Comparison of ENCODE assay signal across 8 cellular contexts in the genomic region with DNA sequence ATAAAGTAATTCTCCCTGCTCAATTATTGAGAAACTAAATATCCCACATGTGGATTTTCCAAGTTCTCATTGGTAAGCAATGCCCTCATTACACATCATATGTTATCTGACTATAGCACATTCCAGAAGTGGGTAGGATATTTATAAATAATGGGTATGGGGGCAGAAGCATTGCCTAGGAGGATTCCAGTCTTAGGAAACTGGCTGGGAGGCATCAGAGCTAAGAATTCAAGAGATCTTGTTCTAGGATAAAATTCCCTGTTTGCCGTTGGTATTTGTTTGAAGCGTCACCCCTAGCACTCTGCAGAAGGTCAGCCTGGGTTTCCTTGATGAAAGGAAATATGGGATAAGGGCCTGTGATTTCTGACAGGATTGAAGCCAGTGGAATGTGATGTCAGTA. TPM values are rescaled to one million over a fixed set of nuclear protein-coding genes. Genes with fewer than 3 reads are reported as not detected.
"Had no signal": no experiment of that assay in that cellular context is flagged by ENCODE, and none has a peak within 500 bp of the region (broad histone marks: within the 10 kb centered on the region; RNA-seq: fewer than 3 reads in every experiment).

No MANE protein-coding gene starts in this region.

- H3K4me1 ChIP-seq: HAP-1 had no signal

- H3K4me3 ChIP-seq: GM23248, GM23338, HAP-1 had no signal

- H2AFZ ChIP-seq: GM23248, GM23338 had no signal

- H3K36me3 ChIP-seq: HAP-1 had no signal

- H3K4me2 ChIP-seq: GM23338 had no signal

- DNase-seq: GM23248, GOT3, H7, H9, HCEC 1CT, HFFc6 had no signal

- H3K9ac ChIP-seq: GM23248 had no signal

- H3K27ac ChIP-seq: GM23248 had no signal

RNA-seq across cellular contexts. Expression of a gene that starts 47.7 kb away (rescaled TPM):
- polyA plus RNA-seq: GM23248 had no signal
